ENCODE assay signal across 8 cellular contexts in the genomic region with DNA sequence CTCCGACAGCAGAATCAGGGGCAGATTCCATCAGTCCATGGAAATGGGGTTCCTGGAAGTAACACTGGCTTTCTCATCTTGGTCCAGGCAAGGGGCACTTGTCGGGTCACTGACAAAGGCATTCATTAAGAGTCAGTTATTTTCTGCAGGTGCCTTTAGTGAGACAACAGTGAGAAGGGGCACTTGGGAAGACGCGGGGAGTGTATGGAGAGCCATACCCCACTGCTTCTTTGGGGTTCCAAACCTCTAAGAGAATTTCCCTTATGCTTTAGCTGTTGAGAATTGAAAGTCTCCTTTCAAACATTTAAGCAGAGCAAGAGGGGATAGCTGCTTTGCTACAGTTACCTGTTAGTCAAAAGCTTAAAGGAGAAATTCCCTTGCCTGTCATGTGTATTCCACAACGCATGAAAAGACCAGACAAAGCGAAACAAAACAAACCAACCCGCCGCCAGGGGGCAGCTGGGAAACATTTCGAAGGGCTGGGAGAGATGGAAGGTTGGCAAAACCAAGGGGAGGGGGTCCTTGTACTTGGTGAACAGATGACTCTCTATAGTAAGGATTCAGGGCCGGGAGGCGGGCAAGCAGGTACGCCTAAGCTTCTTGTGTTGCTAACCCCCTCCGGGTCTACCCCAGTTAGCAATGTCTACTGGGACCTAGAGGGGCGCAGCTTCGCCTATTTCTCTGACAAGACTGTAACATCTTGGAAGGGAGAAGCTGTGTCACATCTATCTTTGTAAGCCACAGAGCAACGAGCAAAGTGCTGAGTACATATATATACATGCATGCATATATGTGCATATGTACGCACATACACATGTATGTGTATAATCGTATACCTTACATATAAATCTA.
A peak's percentile ranks its signal among the peaks of the same experiment; 100 is the strongest.
DNase-seq lines count a peak whose midpoint lies in the region; ATAC-seq and TF ChIP-seq lines count a peak whose summit lies in the region.

No MANE protein-coding gene starts in this region.

- POLR2A ChIA-PET in OCI-LY7 (lab: Charles Lee): no interaction called here

- H3K4me1 ChIP-seq in mammary epithelial cell (ENCODE audit: insufficient read depth, low read length) (no peaks in the 10 kb centered on the region), OCI-LY7 (ENCODE audit: insufficient read depth, low read length, poor library complexity, severe bottlenecking) (no peaks in the 10 kb centered on the region)

- H3K9me3 ChIP-seq in mammary epithelial cell (replicated peaks; ENCODE audit: insufficient read depth, low read length) (peaks cover 4% of the 10 kb centered on the region), OCI-LY7 (ENCODE audit: low read length) (no peaks in the 10 kb centered on the region)

- DNase-seq in T47D (ENCODE audit: low read depth in 1 of 2, low spot score in 1 of 2) (peak; percentile 5 to 66), mammary epithelial cell (no peak), OCI-LY7 (ENCODE audit: low spot score) (peak; percentile 19), fibroblast of villous mesenchyme (ENCODE audit: low read depth) (no peak), retina (peak; percentile 91), dermis blood vessel endothelial cell (no peak), NCI-H187 treated with DMSO at 0.1 percent for 48 hours (lab: John Stamatoyannopoulos, UW) (no peak)

- no peak for ATAC-seq in HG03571 (IDR thresholded peaks at IDR 0.05; ENCODE audit: unreplicated experiment)

- H3K27ac ChIP-seq in mammary epithelial cell (ENCODE audit: insufficient read depth, low read depth, low read length) (no peak overlapping the region), OCI-LY7 (ENCODE audit: low read depth, low read length, poor library complexity, severe bottlenecking) (no peak overlapping the region)

- no peak overlapping the region for H3K9ac ChIP-seq in mammary epithelial cell (ENCODE audit: insufficient read depth, low read length)

- in situ Hi-C loops in T47D (cut with HindIII; ENCODE audit: low pct_unique_long_range_greater_than_20kb, low sequenced_read_pairs): no loop called here
- in situ Hi-C loops in mammary epithelial cell (cut with MboI; ENCODE audit: low sequenced_read_pairs in 2 of 2): no loop called here

- TF ChIP-seq CTCF in mammary epithelial cell (conservative IDR thresholded peaks at IDR 0.05 in 1 of 2, IDR thresholded peaks at IDR 0.05 in 1 of 2; ENCODE audit: extremely low read depth in 1 of 2, insufficient read depth in 1 of 2, low read depth in 1 of 2, low read length in 2 of 2) (peak in 1 of 2 donors; percentile 46), OCI-LY7 (conservative IDR thresholded peaks at IDR 0.05; ENCODE audit: low read length) (peak; percentile 75), fibroblast of villous mesenchyme (IDR thresholded peaks at IDR 0.05; ENCODE audit: insufficient read depth, low read depth, low read length) (peak; percentile 22)

- H3K9me2 ChIP-seq in OCI-LY7 (ENCODE audit: insufficient read depth, low read length): no peaks in the 10 kb centered on the region

- no peaks in the 10 kb centered on the region for H3K27me3 ChIP-seq in mammary epithelial cell (ENCODE audit: insufficient read depth, low read length)

- WGBS in mammary epithelial cell (ENCODE audit: low coverage, missing lambda C conversion rate): 59% methylated on average over 16 of the region's 18 CpGs

- intact Hi-C loops in mammary epithelial cell (cut with micrococcal nuclease): no loop called here
- intact Hi-C loops in OCI-LY7 (cut with micrococcal nuclease; ENCODE audit: unreplicated experiment): no loop called here

- no peak overlapping the region for H3K4me2 ChIP-seq in mammary epithelial cell (ENCODE audit: insufficient read depth, low read depth, low read length)
- H3K4me2 ChIP-seq in OCI-LY7 (ENCODE audit: low read length): no peak overlapping the region

- dilution Hi-C loops in mammary epithelial cell (cut with HindIII; ENCODE audit: low sequenced_read_pairs): no loop called here

- H3K4me3 ChIP-seq in mammary epithelial cell (replicated peaks in 1 of 3; ENCODE audit: insufficient read depth in 1 of 3, low read depth in 2 of 3, low read length in 3 of 3) (no peak overlapping the region), OCI-LY7 (ENCODE audit: low read depth, low read length, poor library complexity, severe bottlenecking) (no peak overlapping the region), fibroblast of villous mesenchyme (ENCODE audit: low read depth, low read length) (no peak overlapping the region)

- H2AFZ ChIP-seq in mammary epithelial cell (ENCODE audit: low read depth, low read length) (no peak overlapping the region), OCI-LY7 (ENCODE audit: low read length) (no peak overlapping the region)

- BruUV-seq in mammary epithelial cell (replicated peaks; lab: Mats Ljungman, UMichigan) (no TSS peak), OCI-LY7 (replicated peaks; lab: Mats Ljungman, UMichigan) (no TSS peak)

- H3K36me3 ChIP-seq in mammary epithelial cell (ENCODE audit: insufficient read depth, low read length) (no peaks in the 10 kb centered on the region), OCI-LY7 (ENCODE audit: insufficient read depth, low read length) (no peaks in the 10 kb centered on the region)

- CTCF ChIA-PET in mammary epithelial cell (lab: Charles Lee; ENCODE audit: low non-redundant PET) (no interaction called here), OCI-LY7 (lab: Charles Lee; ENCODE audit: unreplicated experiment) (no interaction called here)

- H4K20me1 ChIP-seq in mammary epithelial cell (ENCODE audit: insufficient read depth, low read length) (no peaks in the 10 kb centered on the region), OCI-LY7 (ENCODE audit: insufficient read depth, low read length) (no peaks in the 10 kb centered on the region)

- H3K79me2 ChIP-seq in mammary epithelial cell (ENCODE audit: insufficient read depth, low read length) (no peaks in the 10 kb centered on the region), OCI-LY7 (ENCODE audit: insufficient read depth, low read depth, low read length) (no peaks in the 10 kb centered on the region)

Comparison
In these comparisons a context has a peak if more than half of its experiments do, and no peak if none do; other contexts are left out.
1. DNase-seq: peak in T47D (2 of 2), OCI-LY7 (single experiment) and retina (single experiment); none in mammary epithelial cell (single experiment), fibroblast of villous mesenchyme (single experiment), dermis blood vessel endothelial cell (single experiment) and NCI-H187 treated with DMSO at 0.1 percent for 48 hours (single experiment).